27 cellular contexts compared by ENCODE assay signal in the genomic region with DNA sequence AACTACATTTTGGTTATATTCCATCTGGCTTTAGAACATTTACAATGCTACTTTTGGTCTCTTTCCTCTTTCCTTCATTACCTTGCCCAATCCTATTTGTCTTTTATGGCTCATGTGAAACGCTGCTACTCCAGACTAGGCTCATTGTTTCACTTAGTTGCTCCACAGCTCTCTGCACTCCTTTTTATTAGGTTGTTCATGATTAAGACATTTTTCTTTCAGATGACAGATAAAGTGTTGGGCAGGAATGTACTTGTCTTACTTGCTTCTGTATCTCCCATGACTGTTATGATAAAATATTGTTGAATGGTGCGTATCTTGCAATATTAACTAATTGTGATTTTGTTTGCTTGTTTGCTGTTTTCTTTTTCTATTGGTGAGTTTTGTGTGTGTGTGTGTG.
"Had no signal": no experiment of that assay in that cellular context is flagged by ENCODE, and none has a peak within 500 bp of the region (broad histone marks: within the 10 kb centered on the region; RNA-seq: fewer than 3 reads in every experiment).

No MANE protein-coding gene starts in this region.

- H3K36me3 ChIP-seq: neural progenitor cell, ovary, right lobe of liver, sigmoid colon, stomach, thoracic aorta, thyroid gland, tibial nerve, upper lobe of left lung, vagina had no signal

- DNase-seq: occipital lobe; ovary; posterior cingulate gyrus; psoas muscle; right cardiac atrium; right lobe of liver; sigmoid colon; small intestine; stimulated activated CD4-positive, alpha-beta T cell treated with anti-CD3 and anti-CD28 coated beads, Interleukin-15, amount 100 ng/mL, for 24 hours; stimulated activated CD4-positive, alpha-beta T cell treated with anti-CD3 and anti-CD28 coated beads, Interleukin-2, amount 100 ng/mL, for 24 hours; stimulated activated CD4-positive, alpha-beta T cell treated with anti-CD3 and anti-CD28 coated beads, Interleukin-2, amount 100 ng/mL, for 48 hours; stimulated activated CD4-positive, alpha-beta T cell treated with anti-CD3 and anti-CD28 coated beads, Interleukin-4, amount 100 ng/mL, for 24 hours; stimulated activated naive B cell treated with anti-CD40 and anti-IgM and Interleukin-4, amounts not matched to agents 10 μg/mL and 1 μg/mL and 100 μg/mL, for 72 hours; stimulated activated naive CD4-positive, alpha-beta T cell treated with Interleukin-2 at 50 U/mL for 16 hours; stomach; thyroid gland; trophoblast cell; upper lobe of left lung had no signal

- H3K27me3 ChIP-seq: neural progenitor cell, ovary, right lobe of liver, sigmoid colon, stomach, thyroid gland, tibial nerve, upper lobe of left lung, vagina had no signal

- H3K27ac ChIP-seq: neural progenitor cell, ovary, parathyroid adenoma, psoas muscle, right lobe of liver, sigmoid colon, stomach, thoracic aorta, thyroid gland, tibial nerve, upper lobe of left lung, vagina had no signal

- H3K4me1 Mint-ChIP-seq: nephron; neural progenitor cell; stimulated activated effector memory CD8-positive, alpha-beta T cell treated with anti-CD3 and anti-CD28 coated beads, Interleukin-12 subunit alpha, Interleukin-12 subunit beta, amount 100 ng/mL, for 72 hours had no signal

- H3K9ac ChIP-seq: neural progenitor cell, parathyroid adenoma had no signal

- H3K4me3 Mint-ChIP-seq: nephron; neural progenitor cell; stimulated activated effector memory CD8-positive, alpha-beta T cell treated with anti-CD3 and anti-CD28 coated beads, Interleukin-12 subunit alpha, Interleukin-12 subunit beta, amount 100 ng/mL, for 72 hours; stimulated activated naive B cell treated with anti-CD40 and anti-IgM and Interleukin-4, amounts not matched to agents 10 μg/mL and 1 μg/mL and 100 μg/mL, for 72 hours; stimulated activated naive CD8-positive, alpha-beta T cell treated with anti-CD3 and anti-CD28 coated beads, Interleukin-15, Interleukin-2, amounts not matched to agents 100 ng/mL and 50 ng/mL, for 24 hours had no signal

- H2AFZ ChIP-seq: neural progenitor cell, parathyroid adenoma had no signal

- H3K9me3 Mint-ChIP-seq: nephron; neural progenitor cell; stimulated activated effector memory CD8-positive, alpha-beta T cell treated with anti-CD3 and anti-CD28 coated beads, Interleukin-12 subunit alpha, Interleukin-12 subunit beta, amount 100 ng/mL, for 72 hours; stimulated activated naive B cell treated with anti-CD40 and anti-IgM and Interleukin-4, amounts not matched to agents 10 μg/mL and 1 μg/mL and 100 μg/mL, for 72 hours; stimulated activated naive CD8-positive, alpha-beta T cell treated with anti-CD3 and anti-CD28 coated beads, Interleukin-15, Interleukin-2, amounts not matched to agents 100 ng/mL and 50 ng/mL, for 24 hours had no signal

- H3K79me2 ChIP-seq: parathyroid adenoma had no signal

- H3K4me2 ChIP-seq: neural progenitor cell had no signal

- H3K4me3 ChIP-seq: neural progenitor cell, ovary, psoas muscle, right lobe of liver, sigmoid colon, stomach, thoracic aorta, thyroid gland, tibial nerve, upper lobe of left lung, vagina had no signal

- ATAC-seq: psoas muscle; right cardiac atrium; right lobe of liver; stimulated activated effector memory CD8-positive, alpha-beta T cell treated with anti-CD3 and anti-CD28 coated beads, Interleukin-12 subunit alpha, Interleukin-12 subunit beta, amount 100 ng/mL, for 72 hours; stimulated activated naive B cell treated with anti-CD40 and anti-IgM and Interleukin-4, amounts not matched to agents 10 μg/mL and 1 μg/mL and 100 μg/mL, for 72 hours had no signal

- H3K4me1 ChIP-seq: neural progenitor cell, parathyroid adenoma, psoas muscle, right lobe of liver, sigmoid colon, stomach, thyroid gland, tibial nerve, upper lobe of left lung, vagina had no signal

- H3K36me3 Mint-ChIP-seq: neural progenitor cell; stimulated activated effector memory CD8-positive, alpha-beta T cell treated with anti-CD3 and anti-CD28 coated beads, Interleukin-12 subunit alpha, Interleukin-12 subunit beta, amount 100 ng/mL, for 72 hours; stimulated activated naive B cell treated with anti-CD40 and anti-IgM and Interleukin-4, amounts not matched to agents 10 μg/mL and 1 μg/mL and 100 μg/mL, for 72 hours had no signal

- H3K27me3 Mint-ChIP-seq: progenitor cell of endocrine pancreas; stimulated activated naive B cell treated with anti-CD40 and anti-IgM and Interleukin-4, amounts not matched to agents 10 μg/mL and 1 μg/mL and 100 μg/mL, for 72 hours; stimulated activated naive CD8-positive, alpha-beta T cell treated with anti-CD3 and anti-CD28 coated beads, Interleukin-15, Interleukin-2, amounts not matched to agents 100 ng/mL and 50 ng/mL, for 24 hours had no signal

- H3K27ac Mint-ChIP-seq: nephron; neural progenitor cell; progenitor cell of endocrine pancreas; stimulated activated effector memory CD8-positive, alpha-beta T cell treated with anti-CD3 and anti-CD28 coated beads, Interleukin-12 subunit alpha, Interleukin-12 subunit beta, amount 100 ng/mL, for 72 hours; stimulated activated naive B cell treated with anti-CD40 and anti-IgM and Interleukin-4, amounts not matched to agents 10 μg/mL and 1 μg/mL and 100 μg/mL, for 72 hours; stimulated activated naive CD8-positive, alpha-beta T cell treated with anti-CD3 and anti-CD28 coated beads, Interleukin-15, Interleukin-2, amounts not matched to agents 100 ng/mL and 50 ng/mL, for 24 hours had no signal

- H3K9me3 ChIP-seq: ovary, psoas muscle, right lobe of liver, sigmoid colon, stomach, thoracic aorta, thyroid gland, tibial nerve, upper lobe of left lung, vagina had no signal
